ENCODE assay signal across 10 cellular contexts in genomic region chr1:167805041-167805556, GRCh38.
DNase-seq lines count a peak whose midpoint lies in the region; ATAC-seq and TF ChIP-seq lines count a peak whose summit lies in the region.
"Had no signal": no experiment of that assay in that cellular context is flagged by ENCODE, and none has a peak within 500 bp of the region (broad histone marks: within the 10 kb centered on the region; RNA-seq: fewer than 3 reads in every experiment).

No MANE protein-coding gene starts in this region.

- no peak for TF ChIP-seq POLR2A in NB4 (IDR thresholded peaks at IDR 0.05; ENCODE audit: extremely low read depth, insufficient read length)

- intact Hi-C loops in posterior cingulate gyrus (cut with DNase I) = no loop called here

- no peaks in the 10 kb centered on the region for H3K36me3 ChIP-seq in effector memory CD4-positive, alpha-beta T cell (ENCODE audit: control insufficient read depth, insufficient read depth, low read length)

- no peak overlapping the region for H3K4me3 ChIP-seq in NB4 (ENCODE audit: low read depth, low read length)
- H3K4me3 ChIP-seq in effector memory CD4-positive, alpha-beta T cell (ENCODE audit: insufficient read depth, low read depth, low read length, poor library complexity, severe bottlenecking) = no peak overlapping the region

- peaks cover 7% of the 10 kb centered on the region for H3K4me1 ChIP-seq in effector memory CD4-positive, alpha-beta T cell (ENCODE audit: control insufficient read depth, insufficient read depth, low read length, poor library complexity, severe bottlenecking)

- DNase-seq in Ammon's horn (ENCODE audit: low spot score) (peak; percentile 35), NB4 (ENCODE audit: low read depth) (peak; percentile 27), posterior cingulate gyrus (no peak), NCI-H226 (no peak), kidney tubule cell (ENCODE audit: low spot score) (no peak)
- no peak for DNase-seq in effector memory CD4-positive, alpha-beta T cell
- DNase-seq: DMS79; stimulated activated naive CD4-positive, alpha-beta T cell treated with Interleukin-2 at 50 U/mL for 16 hours had no signal

- H3K9me3 ChIP-seq in effector memory CD4-positive, alpha-beta T cell (ENCODE audit: control insufficient read depth, low read length) = no peaks in the 10 kb centered on the region

- H3K27ac ChIP-seq in effector memory CD4-positive, alpha-beta T cell (ENCODE audit: insufficient read depth, low read length, poor library complexity, severe bottlenecking) = peak overlapping the region; percentile 34

- ATAC-seq in GM18868 (IDR thresholded peaks at IDR 0.05; ENCODE audit: unreplicated experiment) = peak; percentile 37
- no peak for ATAC-seq in GM19397 (IDR thresholded peaks at IDR 0.05; ENCODE audit: unreplicated experiment)

- TF ChIP-seq CTCF in NB4 (IDR thresholded peaks at IDR 0.05; ENCODE audit: low read depth, low read length) = no peak

- H3K27me3 ChIP-seq in effector memory CD4-positive, alpha-beta T cell (replicated peaks; ENCODE audit: control insufficient read depth, insufficient read depth, low read length, poor library complexity, severe bottlenecking) = no peaks in the 10 kb centered on the region

Comparison
In these comparisons a context has a peak if more than half of its experiments do, and no peak if none do; other contexts are left out.
1. DNase-seq: peak in Ammon's horn (single experiment) and NB4 (single experiment); none in effector memory CD4-positive, alpha-beta T cell (0 of 3), posterior cingulate gyrus (0 of 10), NCI-H226 (single experiment) and kidney tubule cell (single experiment).